ENCODE assay signal across 8 cellular contexts in the genomic region with DNA sequence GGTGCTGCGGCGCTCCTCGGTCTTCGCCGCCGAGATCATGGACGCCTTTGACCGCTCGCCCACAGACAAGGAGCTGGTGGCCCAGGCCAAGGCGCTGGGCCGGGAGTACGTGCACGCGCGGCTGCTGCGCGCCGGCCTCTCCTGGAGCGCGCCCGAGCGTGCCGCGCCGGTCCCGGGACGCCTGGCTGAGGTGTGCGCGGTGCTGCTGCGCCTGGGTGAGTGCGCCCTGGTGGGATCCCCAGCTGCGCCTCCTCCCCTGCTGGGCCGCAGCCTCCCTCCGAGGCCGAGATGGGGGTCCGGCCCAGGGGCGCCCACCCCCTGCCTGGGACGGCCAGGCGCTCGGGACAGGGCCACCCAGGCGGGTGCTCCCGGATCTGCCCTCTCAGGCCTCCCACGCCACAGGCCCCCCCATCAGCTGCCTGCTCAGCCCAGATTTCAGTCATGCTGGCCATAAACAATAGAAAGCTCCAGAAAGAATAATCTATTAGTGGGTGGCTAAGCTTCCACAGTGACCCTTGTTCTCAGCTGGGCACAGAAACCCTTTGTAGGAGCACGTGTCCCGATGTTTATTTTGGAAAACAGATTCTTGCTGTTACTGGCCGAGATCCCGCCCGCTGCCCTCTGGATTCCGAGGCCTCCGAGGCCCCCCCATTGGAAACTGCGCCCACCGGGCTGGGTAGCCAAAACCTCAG. TPM values are rescaled to one million over a fixed set of nuclear protein-coding genes. Genes with fewer than 3 reads are reported as not detected.
A peak's percentile ranks its signal among the peaks of the same experiment; 100 is the strongest.
DNase-seq lines count a peak whose midpoint lies in the region; TF ChIP-seq lines count a peak whose summit lies in the region.

No MANE protein-coding gene starts in this region.

- H3K27me3 ChIP-seq in vagina, result no peaks in the 10 kb centered on the region

- H3K36me3 ChIP-seq in vagina, result no peaks in the 10 kb centered on the region

- peak overlapping the region; percentile 69 for H3K4me3 ChIP-seq in WI38 (ENCODE audit: low read depth, low read length)
- peak overlapping the region; percentile 65 for H3K4me3 ChIP-seq in fibroblast of pulmonary artery (replicated peaks; ENCODE audit: low read depth, low read length)
- H3K4me3 ChIP-seq in vagina, result peak overlapping the region; percentile 56 to 58

- peaks cover 53% of the 10 kb centered on the region for H3K4me1 ChIP-seq in vagina

- DNase-seq in activated CD4-positive, alpha-beta T cell treated with anti-CD3 and anti-CD28 coated beads for 48 hours, result peak; percentile 18
- DNase-seq in activated CD4-positive, alpha-beta T cell treated with anti-CD3 and anti-CD28 coated beads for 1 hour, result no peak
- DNase-seq in fibroblast of pulmonary artery (ENCODE audit: low read depth) (peak; percentile 59), myocyte (ENCODE audit: low read depth) (peak; percentile 48), vagina (ENCODE audit: extremely low spot score in 2 of 2) (no peak), NCI-H1436 treated with DMSO at 0.1 percent for 48 hours (lab: John Stamatoyannopoulos, UW) (no peak), NCI-H2029 (lab: John Stamatoyannopoulos, UW) (no peak)

- intact Hi-C loops in vagina (cut with DNase I), result no loop called here

- no peaks in the 10 kb centered on the region for H3K9me3 ChIP-seq in vagina

- H3K27ac ChIP-seq in vagina, result peak overlapping the region; percentile 81

- no peak for TF ChIP-seq CTCF in WI38 (IDR thresholded peaks at IDR 0.05; ENCODE audit: low read depth, low read length)
- TF ChIP-seq CTCF in fibroblast of pulmonary artery (IDR thresholded peaks at IDR 0.05; ENCODE audit: low read length, missing control alignments), result no peak
- no peak for TF ChIP-seq CTCF in vagina (IDR thresholded peaks at IDR 0.05)

- no peak for TF ChIP-seq POLR2A in vagina (IDR thresholded peaks at IDR 0.05)

RNA-seq across cellular contexts. Expression of gene BOK, which starts 1.1 kb away (rescaled TPM):
- total RNA-seq in myocyte, result 69.7 and 114 TPM in 2 replicates
- polyA plus RNA-seq in myocyte (2012), result 69.1 TPM
- 35.1 TPM for total RNA-seq in vagina

RNA-seq across cellular contexts. Expression of gene STK25, which starts 51.3 kb away (rescaled TPM):
- total RNA-seq in myocyte, result 565 and 642 TPM in 2 replicates
- polyA plus RNA-seq in myocyte (2012), result 278 TPM
- total RNA-seq in vagina, result 197 TPM

Comparison
In these comparisons a context has a peak if more than half of its experiments do, and no peak if none do; other contexts are left out.
1. DNase-seq: peak in activated CD4-positive, alpha-beta T cell treated with anti-CD3 and anti-CD28 coated beads for 48 hours (single experiment), fibroblast of pulmonary artery (single experiment) and myocyte (single experiment); none in activated CD4-positive, alpha-beta T cell treated with anti-CD3 and anti-CD28 coated beads for 1 hour (single experiment), vagina (0 of 2), NCI-H1436 treated with DMSO at 0.1 percent for 48 hours (single experiment) and NCI-H2029 (single experiment).
2. Peak in every context shown above with its lines, with median percentiles within 50 percentile points of each other: H3K4me3 ChIP-seq.